ENCODE assay signal across 1 cellular context in genomic region chr20:47912786-47913501, GRCh38.
A peak's percentile ranks its signal among the peaks of the same experiment; 100 is the strongest.
TF ChIP-seq lines count a peak whose summit lies in the region.

No MANE protein-coding gene starts in this region.

TF ChIP-seq in HepG2, 621 proteins besides CTCF, POLR2A, EP300 and RAD21 (continued from another document and continues in another):
- TF ChIP-seq, protein P1, sequence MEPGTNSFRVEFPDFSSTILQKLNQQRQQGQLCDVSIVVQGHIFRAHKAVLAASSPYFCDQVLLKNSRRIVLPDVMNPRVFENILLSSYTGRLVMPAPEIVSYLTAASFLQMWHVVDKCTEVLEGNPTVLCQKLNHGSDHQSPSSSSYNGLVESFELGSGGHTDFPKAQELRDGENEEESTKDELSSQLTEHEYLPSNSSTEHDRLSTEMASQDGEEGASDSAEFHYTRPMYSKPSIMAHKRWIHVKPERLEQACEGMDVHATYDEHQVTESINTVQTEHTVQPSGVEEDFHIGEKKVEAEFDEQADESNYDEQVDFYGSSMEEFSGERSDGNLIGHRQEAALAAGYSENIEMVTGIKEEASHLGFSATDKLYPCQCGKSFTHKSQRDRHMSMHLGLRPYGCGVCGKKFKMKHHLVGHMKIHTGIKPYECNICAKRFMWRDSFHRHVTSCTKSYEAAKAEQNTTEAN (CRISPR knock-in tag; conservative IDR thresholded peaks at IDR 0.05), result 0 out of 2 replicates have a peak, but pooled peaks have one; percentile 26
- TF ChIP-seq KAT8 (CRISPR knock-in tag; IDR thresholded peaks at IDR 0.05) (peak; percentile 78), FOXA1 (IDR thresholded peaks at IDR 0.05) (peak; percentile 84), FOXA1 (CRISPR knock-in tag; IDR thresholded peaks at IDR 0.05) (peak; percentile 94), HDAC1 (CRISPR knock-in tag; IDR thresholded peaks at IDR 0.05) (peak; percentile 73), ATF2 (CRISPR knock-in tag; IDR thresholded peaks at IDR 0.05) (peak; percentile 38; the same call in 1 of the 2 replicates), NFYC (CRISPR knock-in tag; IDR thresholded peaks at IDR 0.05) (peak; percentile 29; the same call in 1 of the 2 replicates), ZNF580 (CRISPR knock-in tag; IDR thresholded peaks at IDR 0.05; ENCODE audit: borderline replicate concordance, low read depth) (peak; percentile 66; the same call in 1 of the 2 replicates), ZNF317 (CRISPR knock-in tag; IDR thresholded peaks at IDR 0.05) (0 out of 2 replicates have a peak, but pooled peaks have one; percentile 31), ZNF614 (CRISPR knock-in tag; IDR thresholded peaks at IDR 0.05; ENCODE audit: borderline replicate concordance) (peak; percentile 96), MEIS2 (CRISPR knock-in tag; IDR thresholded peaks at IDR 0.05) (peak; percentile 47; the same call in 1 of the 2 replicates), TBL1XR1 (IDR thresholded peaks at IDR 0.05; ENCODE audit: borderline replicate concordance, low read length, partially characterized antibody) (peak; percentile 93), YEATS2 (CRISPR knock-in tag; IDR thresholded peaks at IDR 0.05; ENCODE audit: borderline replicate concordance) (peak; percentile 38; the same call in 1 of the 2 replicates), FOSL2 (CRISPR knock-in tag; IDR thresholded peaks at IDR 0.05) (peak; percentile 93), MEIS1 (CRISPR knock-in tag; IDR thresholded peaks at IDR 0.05; ENCODE audit: borderline replicate concordance) (peak; percentile 56; the same call in 1 of the 2 replicates), ZNF350 (CRISPR knock-in tag; IDR thresholded peaks at IDR 0.05; ENCODE audit: borderline replicate concordance, low read depth) (0 out of 2 replicates have a peak, but pooled peaks have one; percentile 21), ZNF547 (CRISPR knock-in tag; IDR thresholded peaks at IDR 0.05) (0 out of 2 replicates have a peak, but pooled peaks have one; percentile 12), ZSCAN31 (CRISPR knock-in tag; IDR thresholded peaks at IDR 0.05; ENCODE audit: low read depth) (0 out of 2 replicates have a peak, but pooled peaks have one; percentile 33), ZNF12 (CRISPR knock-in tag; IDR thresholded peaks at IDR 0.05) (peak; percentile 46; the same call in 1 of the 2 replicates), ZFP1 (CRISPR knock-in tag; IDR thresholded peaks at IDR 0.05) (peak; percentile 68; the same call in 1 of the 2 replicates), ZFP36L1 (CRISPR knock-in tag; IDR thresholded peaks at IDR 0.05) (peak; percentile 90; the same call in 1 of the 2 replicates), MNT (IDR thresholded peaks at IDR 0.05) (peak; percentile 39; the same call in 1 of the 2 replicates), JUND (CRISPR knock-in tag; IDR thresholded peaks at IDR 0.05) (0 out of 2 replicates have a peak, but pooled peaks have one; percentile 32), ELF1 (CRISPR knock-in tag; IDR thresholded peaks at IDR 0.05) (peak; percentile 73), ZNF556 (CRISPR knock-in tag; IDR thresholded peaks at IDR 0.05; ENCODE audit: borderline replicate concordance) (peak; percentile 73; the same call in 1 of the 2 replicates), ZGPAT (CRISPR knock-in tag; IDR thresholded peaks at IDR 0.05) (peak; percentile 76), SMAD3 (CRISPR knock-in tag; IDR thresholded peaks at IDR 0.05) (0 out of 2 replicates have a peak, but pooled peaks have one; percentile 54), NR2F2 (IDR thresholded peaks at IDR 0.05; ENCODE audit: borderline replicate concordance, low read depth) (peak; percentile 29; the same call in 1 of the 2 replicates)
- TF ChIP-seq, protein P2, sequence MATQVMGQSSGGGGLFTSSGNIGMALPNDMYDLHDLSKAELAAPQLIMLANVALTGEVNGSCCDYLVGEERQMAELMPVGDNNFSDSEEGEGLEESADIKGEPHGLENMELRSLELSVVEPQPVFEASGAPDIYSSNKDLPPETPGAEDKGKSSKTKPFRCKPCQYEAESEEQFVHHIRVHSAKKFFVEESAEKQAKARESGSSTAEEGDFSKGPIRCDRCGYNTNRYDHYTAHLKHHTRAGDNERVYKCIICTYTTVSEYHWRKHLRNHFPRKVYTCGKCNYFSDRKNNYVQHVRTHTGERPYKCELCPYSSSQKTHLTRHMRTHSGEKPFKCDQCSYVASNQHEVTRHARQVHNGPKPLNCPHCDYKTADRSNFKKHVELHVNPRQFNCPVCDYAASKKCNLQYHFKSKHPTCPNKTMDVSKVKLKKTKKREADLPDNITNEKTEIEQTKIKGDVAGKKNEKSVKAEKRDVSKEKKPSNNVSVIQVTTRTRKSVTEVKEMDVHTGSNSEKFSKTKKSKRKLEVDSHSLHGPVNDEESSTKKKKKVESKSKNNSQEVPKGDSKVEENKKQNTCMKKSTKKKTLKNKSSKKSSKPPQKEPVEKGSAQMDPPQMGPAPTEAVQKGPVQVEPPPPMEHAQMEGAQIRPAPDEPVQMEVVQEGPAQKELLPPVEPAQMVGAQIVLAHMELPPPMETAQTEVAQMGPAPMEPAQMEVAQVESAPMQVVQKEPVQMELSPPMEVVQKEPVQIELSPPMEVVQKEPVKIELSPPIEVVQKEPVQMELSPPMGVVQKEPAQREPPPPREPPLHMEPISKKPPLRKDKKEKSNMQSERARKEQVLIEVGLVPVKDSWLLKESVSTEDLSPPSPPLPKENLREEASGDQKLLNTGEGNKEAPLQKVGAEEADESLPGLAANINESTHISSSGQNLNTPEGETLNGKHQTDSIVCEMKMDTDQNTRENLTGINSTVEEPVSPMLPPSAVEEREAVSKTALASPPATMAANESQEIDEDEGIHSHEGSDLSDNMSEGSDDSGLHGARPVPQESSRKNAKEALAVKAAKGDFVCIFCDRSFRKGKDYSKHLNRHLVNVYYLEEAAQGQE (IDR thresholded peaks at IDR 0.05; ENCODE audit: borderline replicate concordance in 1 of 2, low read depth in 1 of 2, low read length in 2 of 2), result peak in 1 of 2 experiments; percentile 26; a peak in 1 of 4 replicates
- TF ChIP-seq, protein P3, sequence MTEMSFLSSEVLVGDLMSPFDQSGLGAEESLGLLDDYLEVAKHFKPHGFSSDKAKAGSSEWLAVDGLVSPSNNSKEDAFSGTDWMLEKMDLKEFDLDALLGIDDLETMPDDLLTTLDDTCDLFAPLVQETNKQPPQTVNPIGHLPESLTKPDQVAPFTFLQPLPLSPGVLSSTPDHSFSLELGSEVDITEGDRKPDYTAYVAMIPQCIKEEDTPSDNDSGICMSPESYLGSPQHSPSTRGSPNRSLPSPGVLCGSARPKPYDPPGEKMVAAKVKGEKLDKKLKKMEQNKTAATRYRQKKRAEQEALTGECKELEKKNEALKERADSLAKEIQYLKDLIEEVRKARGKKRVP (CRISPR knock-in tag; IDR thresholded peaks at IDR 0.05), result peak in 1 of 2 experiments; percentile 79; a peak in 2 of 4 replicates
- TF ChIP-seq, protein P4, sequence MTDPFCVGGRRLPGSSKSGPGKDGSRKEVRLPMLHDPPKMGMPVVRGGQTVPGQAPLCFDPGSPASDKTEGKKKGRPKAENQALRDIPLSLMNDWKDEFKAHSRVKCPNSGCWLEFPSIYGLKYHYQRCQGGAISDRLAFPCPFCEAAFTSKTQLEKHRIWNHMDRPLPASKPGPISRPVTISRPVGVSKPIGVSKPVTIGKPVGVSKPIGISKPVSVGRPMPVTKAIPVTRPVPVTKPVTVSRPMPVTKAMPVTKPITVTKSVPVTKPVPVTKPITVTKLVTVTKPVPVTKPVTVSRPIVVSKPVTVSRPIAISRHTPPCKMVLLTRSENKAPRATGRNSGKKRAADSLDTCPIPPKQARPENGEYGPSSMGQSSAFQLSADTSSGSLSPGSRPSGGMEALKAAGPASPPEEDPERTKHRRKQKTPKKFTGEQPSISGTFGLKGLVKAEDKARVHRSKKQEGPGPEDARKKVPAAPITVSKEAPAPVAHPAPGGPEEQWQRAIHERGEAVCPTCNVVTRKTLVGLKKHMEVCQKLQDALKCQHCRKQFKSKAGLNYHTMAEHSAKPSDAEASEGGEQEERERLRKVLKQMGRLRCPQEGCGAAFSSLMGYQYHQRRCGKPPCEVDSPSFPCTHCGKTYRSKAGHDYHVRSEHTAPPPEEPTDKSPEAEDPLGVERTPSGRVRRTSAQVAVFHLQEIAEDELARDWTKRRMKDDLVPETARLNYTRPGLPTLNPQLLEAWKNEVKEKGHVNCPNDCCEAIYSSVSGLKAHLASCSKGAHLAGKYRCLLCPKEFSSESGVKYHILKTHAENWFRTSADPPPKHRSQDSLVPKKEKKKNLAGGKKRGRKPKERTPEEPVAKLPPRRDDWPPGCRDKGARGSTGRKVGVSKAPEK (CRISPR knock-in tag; IDR thresholded peaks at IDR 0.05; ENCODE audit: borderline replicate concordance), result 0 out of 2 replicates have a peak, but pooled peaks have one; percentile 30
- TF ChIP-seq, protein P5, sequence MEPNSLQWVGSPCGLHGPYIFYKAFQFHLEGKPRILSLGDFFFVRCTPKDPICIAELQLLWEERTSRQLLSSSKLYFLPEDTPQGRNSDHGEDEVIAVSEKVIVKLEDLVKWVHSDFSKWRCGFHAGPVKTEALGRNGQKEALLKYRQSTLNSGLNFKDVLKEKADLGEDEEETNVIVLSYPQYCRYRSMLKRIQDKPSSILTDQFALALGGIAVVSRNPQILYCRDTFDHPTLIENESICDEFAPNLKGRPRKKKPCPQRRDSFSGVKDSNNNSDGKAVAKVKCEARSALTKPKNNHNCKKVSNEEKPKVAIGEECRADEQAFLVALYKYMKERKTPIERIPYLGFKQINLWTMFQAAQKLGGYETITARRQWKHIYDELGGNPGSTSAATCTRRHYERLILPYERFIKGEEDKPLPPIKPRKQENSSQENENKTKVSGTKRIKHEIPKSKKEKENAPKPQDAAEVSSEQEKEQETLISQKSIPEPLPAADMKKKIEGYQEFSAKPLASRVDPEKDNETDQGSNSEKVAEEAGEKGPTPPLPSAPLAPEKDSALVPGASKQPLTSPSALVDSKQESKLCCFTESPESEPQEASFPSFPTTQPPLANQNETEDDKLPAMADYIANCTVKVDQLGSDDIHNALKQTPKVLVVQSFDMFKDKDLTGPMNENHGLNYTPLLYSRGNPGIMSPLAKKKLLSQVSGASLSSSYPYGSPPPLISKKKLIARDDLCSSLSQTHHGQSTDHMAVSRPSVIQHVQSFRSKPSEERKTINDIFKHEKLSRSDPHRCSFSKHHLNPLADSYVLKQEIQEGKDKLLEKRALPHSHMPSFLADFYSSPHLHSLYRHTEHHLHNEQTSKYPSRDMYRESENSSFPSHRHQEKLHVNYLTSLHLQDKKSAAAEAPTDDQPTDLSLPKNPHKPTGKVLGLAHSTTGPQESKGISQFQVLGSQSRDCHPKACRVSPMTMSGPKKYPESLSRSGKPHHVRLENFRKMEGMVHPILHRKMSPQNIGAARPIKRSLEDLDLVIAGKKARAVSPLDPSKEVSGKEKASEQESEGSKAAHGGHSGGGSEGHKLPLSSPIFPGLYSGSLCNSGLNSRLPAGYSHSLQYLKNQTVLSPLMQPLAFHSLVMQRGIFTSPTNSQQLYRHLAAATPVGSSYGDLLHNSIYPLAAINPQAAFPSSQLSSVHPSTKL (CRISPR knock-in tag; IDR thresholded peaks at IDR 0.05), result peak; percentile 95
- TF ChIP-seq, protein P6, sequence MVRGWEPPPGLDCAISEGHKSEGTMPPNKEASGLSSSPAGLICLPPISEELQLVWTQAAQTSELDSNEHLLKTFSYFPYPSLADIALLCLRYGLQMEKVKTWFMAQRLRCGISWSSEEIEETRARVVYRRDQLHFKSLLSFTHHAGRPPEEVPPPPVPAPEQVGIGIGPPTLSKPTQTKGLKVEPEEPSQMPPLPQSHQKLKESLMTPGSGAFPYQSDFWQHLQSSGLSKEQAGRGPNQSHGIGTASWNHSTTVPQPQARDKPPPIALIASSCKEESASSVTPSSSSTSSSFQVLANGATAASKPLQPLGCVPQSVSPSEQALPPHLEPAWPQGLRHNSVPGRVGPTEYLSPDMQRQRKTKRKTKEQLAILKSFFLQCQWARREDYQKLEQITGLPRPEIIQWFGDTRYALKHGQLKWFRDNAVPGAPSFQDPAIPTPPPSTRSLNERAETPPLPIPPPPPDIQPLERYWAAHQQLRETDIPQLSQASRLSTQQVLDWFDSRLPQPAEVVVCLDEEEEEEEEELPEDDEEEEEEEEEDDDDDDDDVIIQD (CRISPR knock-in tag; IDR thresholded peaks at IDR 0.05; ENCODE audit: low read depth), result peak; percentile 81; the same call in 1 of the 2 replicates
- TF ChIP-seq, protein P7, sequence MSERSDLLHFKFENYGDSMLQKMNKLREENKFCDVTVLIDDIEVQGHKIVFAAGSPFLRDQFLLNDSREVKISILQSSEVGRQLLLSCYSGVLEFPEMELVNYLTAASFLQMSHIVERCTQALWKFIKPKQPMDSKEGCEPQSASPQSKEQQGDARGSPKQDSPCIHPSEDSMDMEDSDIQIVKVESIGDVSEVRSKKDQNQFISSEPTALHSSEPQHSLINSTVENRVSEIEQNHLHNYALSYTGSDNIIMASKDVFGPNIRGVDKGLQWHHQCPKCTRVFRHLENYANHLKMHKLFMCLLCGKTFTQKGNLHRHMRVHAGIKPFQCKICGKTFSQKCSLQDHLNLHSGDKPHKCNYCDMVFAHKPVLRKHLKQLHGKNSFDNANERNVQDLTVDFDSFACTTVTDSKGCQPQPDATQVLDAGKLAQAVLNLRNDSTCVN (CRISPR knock-in tag; IDR thresholded peaks at IDR 0.05; ENCODE audit: borderline replicate concordance), result 0 out of 2 replicates have a peak, but pooled peaks have one; percentile 17
